Comparison of ENCODE assay signal across 27 cellular contexts in the genomic region with DNA sequence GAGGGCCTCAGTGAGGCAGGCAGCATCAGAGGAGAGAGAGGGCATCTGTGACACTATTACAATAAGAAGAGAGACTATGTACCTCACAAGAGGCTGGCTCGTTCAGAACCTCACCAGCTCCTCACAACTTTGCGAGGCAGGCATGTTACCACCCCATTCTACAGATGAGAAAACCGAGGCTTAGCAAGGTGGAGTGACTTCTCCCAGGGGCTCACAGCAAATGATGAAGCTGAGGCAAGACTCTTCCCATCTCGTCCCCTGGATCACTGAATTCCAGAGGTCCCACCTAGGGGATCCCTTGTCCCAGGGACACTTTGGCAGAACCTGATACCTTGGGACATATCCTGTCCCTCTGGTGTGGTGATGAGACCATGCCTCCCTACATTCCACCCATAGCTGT.
"Had no signal": no experiment of that assay in that cellular context is flagged by ENCODE, and none has a peak within 500 bp of the region (broad histone marks: within the 10 kb centered on the region; RNA-seq: fewer than 3 reads in every experiment).

No MANE protein-coding gene starts in this region.

- FAIRE-seq: TTC549 had no signal

- H3K4me1 ChIP-seq: ascending aorta had no signal

- H3K27me3 ChIP-seq: ascending aorta had no signal

- H3K9me3 ChIP-seq: ascending aorta had no signal

- ATAC-seq: activated CD8-positive, alpha-beta memory T cell treated with anti-CD3 and anti-CD28 coated beads, Interleukin-2, amount 10 ng/mL, durations not matched to agents 7 days and 5 days; activated CD8-positive, alpha-beta T cell treated with anti-CD3 and anti-CD28 coated beads, Interleukin-2, amount 10 ng/mL, durations not matched to agents 7 days and 5 days; activated naive CD8-positive, alpha-beta T cell treated with anti-CD3 and anti-CD28 coated beads, Interleukin-2, amount 50 U/mL, for 24 hours had no signal

- H3K4me3 ChIP-seq: ascending aorta had no signal

- H3K27ac ChIP-seq: ascending aorta, VCaP had no signal

- H3K36me3 ChIP-seq: ascending aorta had no signal

- DNase-seq: activated B cell treated with CpG ODN at 0.5 μM for 24 hours; activated CD4-positive, alpha-beta memory T cell treated with anti-CD3 and anti-CD28 coated beads, Interleukin-2, amount 10 ng/mL, durations not matched to agents 7 days and 5 days; activated CD4-positive, alpha-beta T cell treated with anti-CD3 and anti-CD28 coated beads for 4 hours; activated CD4-positive, alpha-beta T cell treated with anti-CD3 and anti-CD28 coated beads, Interleukin-2, amount 10 ng/mL, durations not matched to agents 24 days and 14 days; activated CD4-positive, alpha-beta T cell treated with anti-CD3 and anti-CD28 coated beads, Interleukin-2, amount 50 U/mL, for 48 hours; activated CD4-positive, CD25-positive, alpha-beta regulatory T cell treated with anti-CD3 and anti-CD28 coated beads, Interleukin-2, amount 50 U/mL, for 72 hours; activated CD8-positive, alpha-beta memory T cell treated with anti-CD3 and anti-CD28 coated beads for 24 hours; activated CD8-positive, alpha-beta memory T cell treated with anti-CD3 and anti-CD28 coated beads, Interleukin-2, amount 10 ng/mL, durations not matched to agents 7 days and 5 days; activated CD8-positive, alpha-beta memory T cell treated with anti-CD3 and anti-CD28 coated beads, Interleukin-2, amount 50 U/mL, for 48 hours; activated CD8-positive, alpha-beta T cell treated with anti-CD3 and anti-CD28 coated beads, Interleukin-2, amount 10 ng/mL, durations not matched to agents 7 days and 5 days; activated effector memory CD4-positive, alpha-beta T cell treated with Interleukin-2 at 50 U/mL for 16 hours; activated gamma-delta T cell; activated naive CD4-positive, alpha-beta T cell treated with anti-CD3 and anti-CD28 coated beads, Interleukin-2, amount 10 ng/mL, durations not matched to agents 7 days and 5 days; activated naive CD4-positive, alpha-beta T cell treated with Interleukin-2 at 50 U/mL for 16 hours; activated naive CD8-positive, alpha-beta T cell treated with anti-CD3 and anti-CD28 coated beads, Interleukin-2, amount 10 ng/mL, durations not matched to agents 7 days and 5 days; activated naive CD8-positive, alpha-beta T cell treated with anti-CD3 and anti-CD28 coated beads, Interleukin-2, amount 50 U/mL, for 24 hours; activated T-cell treated with anti-CD3 and anti-CD28 coated beads, Interleukin-2, amount 50 U/mL, for 24 hours; activated T-cell treated with anti-CD3 and anti-CD28 coated beads, Interleukin-2, amount 50 U/mL, for 48 hours; amygdala; anterior cingulate cortex; central memory CD4-positive, alpha-beta T cell; T-helper 1 cell; T-helper 2 cell; T-helper 9 cell had no signal
